ENCODE assay signal across 1 cellular context in the genomic region with DNA sequence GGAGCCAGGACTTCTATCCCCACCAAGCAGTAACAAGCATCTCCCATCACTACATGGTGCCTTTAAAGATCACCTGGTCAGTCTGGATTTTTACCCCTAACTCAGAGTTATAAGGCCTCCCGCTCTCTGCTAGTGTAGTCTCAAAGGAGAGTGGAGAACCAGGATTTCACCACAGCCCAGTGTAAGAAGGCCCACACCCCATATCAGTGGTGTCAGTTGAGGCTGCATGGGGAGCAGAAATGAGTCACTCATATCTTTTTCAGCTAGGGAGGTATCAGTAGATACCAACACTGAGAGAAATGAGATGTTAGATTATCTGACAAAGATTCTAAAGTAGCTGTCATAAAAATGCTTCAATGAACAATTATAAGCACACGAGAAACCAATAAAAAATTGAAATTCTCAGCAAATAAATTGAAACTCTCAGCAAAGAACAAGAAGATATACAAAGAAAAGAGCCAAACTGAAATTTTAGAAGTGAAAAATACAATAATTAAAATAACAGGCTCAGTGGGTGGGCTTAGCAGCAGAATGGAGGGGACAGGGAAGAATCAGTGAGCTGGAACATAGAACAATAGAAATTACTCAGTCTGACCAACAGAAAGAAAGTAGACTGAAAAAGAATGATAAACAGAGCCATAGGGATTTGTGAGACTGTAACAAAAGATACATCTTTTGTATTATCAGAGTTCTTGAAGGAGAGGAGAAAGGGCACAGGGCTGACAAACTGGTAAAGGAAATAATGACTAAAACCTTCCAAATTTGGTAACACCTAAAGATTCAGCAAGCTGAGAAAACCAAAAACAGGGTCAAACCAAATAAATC.
A peak's percentile ranks its signal among the peaks of the same experiment; 100 is the strongest.
TF ChIP-seq lines count a peak whose summit lies in the region.

No MANE protein-coding gene starts in this region.

TF ChIP-seq in K562, 482 proteins besides CTCF, POLR2A, EP300 and RAD21 (continued from another document and continues in another):
- TF ChIP-seq, protein P1, sequence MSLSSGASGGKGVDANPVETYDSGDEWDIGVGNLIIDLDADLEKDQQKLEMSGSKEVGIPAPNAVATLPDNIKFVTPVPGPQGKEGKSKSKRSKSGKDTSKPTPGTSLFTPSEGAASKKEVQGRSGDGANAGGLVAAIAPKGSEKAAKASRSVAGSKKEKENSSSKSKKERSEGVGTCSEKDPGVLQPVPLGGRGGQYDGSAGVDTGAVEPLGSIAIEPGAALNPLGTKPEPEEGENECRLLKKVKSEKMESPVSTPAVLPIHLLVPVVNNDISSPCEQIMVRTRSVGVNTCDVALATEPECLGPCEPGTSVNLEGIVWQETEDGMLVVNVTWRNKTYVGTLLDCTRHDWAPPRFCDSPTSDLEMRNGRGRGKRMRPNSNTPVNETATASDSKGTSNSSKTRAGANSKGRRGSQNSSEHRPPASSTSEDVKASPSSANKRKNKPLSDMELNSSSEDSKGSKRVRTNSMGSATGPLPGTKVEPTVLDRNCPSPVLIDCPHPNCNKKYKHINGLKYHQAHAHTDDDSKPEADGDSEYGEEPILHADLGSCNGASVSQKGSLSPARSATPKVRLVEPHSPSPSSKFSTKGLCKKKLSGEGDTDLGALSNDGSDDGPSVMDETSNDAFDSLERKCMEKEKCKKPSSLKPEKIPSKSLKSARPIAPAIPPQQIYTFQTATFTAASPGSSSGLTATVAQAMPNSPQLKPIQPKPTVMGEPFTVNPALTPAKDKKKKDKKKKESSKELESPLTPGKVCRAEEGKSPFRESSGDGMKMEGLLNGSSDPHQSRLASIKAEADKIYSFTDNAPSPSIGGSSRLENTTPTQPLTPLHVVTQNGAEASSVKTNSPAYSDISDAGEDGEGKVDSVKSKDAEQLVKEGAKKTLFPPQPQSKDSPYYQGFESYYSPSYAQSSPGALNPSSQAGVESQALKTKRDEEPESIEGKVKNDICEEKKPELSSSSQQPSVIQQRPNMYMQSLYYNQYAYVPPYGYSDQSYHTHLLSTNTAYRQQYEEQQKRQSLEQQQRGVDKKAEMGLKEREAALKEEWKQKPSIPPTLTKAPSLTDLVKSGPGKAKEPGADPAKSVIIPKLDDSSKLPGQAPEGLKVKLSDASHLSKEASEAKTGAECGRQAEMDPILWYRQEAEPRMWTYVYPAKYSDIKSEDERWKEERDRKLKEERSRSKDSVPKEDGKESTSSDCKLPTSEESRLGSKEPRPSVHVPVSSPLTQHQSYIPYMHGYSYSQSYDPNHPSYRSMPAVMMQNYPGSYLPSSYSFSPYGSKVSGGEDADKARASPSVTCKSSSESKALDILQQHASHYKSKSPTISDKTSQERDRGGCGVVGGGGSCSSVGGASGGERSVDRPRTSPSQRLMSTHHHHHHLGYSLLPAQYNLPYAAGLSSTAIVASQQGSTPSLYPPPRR (CRISPR knock-in tag; IDR thresholded peaks at IDR 0.05; ENCODE audit: borderline replicate concordance): no peak
- TF ChIP-seq, protein P2, sequence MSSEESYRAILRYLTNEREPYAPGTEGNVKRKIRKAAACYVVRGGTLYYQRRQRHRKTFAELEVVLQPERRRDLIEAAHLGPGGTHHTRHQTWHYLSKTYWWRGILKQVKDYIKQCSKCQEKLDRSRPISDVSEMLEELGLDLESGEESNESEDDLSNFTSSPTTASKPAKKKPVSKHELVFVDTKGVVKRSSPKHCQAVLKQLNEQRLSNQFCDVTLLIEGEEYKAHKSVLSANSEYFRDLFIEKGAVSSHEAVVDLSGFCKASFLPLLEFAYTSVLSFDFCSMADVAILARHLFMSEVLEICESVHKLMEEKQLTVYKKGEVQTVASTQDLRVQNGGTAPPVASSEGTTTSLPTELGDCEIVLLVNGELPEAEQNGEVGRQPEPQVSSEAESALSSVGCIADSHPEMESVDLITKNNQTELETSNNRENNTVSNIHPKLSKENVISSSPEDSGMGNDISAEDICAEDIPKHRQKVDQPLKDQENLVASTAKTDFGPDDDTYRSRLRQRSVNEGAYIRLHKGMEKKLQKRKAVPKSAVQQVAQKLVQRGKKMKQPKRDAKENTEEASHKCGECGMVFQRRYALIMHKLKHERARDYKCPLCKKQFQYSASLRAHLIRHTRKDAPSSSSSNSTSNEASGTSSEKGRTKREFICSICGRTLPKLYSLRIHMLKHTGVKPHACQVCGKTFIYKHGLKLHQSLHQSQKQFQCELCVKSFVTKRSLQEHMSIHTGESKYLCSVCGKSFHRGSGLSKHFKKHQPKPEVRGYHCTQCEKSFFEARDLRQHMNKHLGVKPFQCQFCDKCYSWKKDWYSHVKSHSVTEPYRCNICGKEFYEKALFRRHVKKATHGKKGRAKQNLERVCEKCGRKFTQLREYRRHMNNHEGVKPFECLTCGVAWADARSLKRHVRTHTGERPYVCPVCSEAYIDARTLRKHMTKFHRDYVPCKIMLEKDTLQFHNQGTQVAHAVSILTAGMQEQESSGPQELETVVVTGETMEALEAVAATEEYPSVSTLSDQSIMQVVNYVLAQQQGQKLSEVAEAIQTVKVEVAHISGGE (CRISPR knock-in tag; IDR thresholded peaks at IDR 0.05): peak in 1 of 3 experiments; percentile 31; a peak in 1 of 6 replicates
- TF ChIP-seq RBM15 (IDR thresholded peaks at IDR 0.05; ENCODE audit: insufficient read depth, low read length) (no peak), MECOM (CRISPR knock-in tag; IDR thresholded peaks at IDR 0.05) (no peak), ZNF263 (CRISPR knock-in tag; IDR thresholded peaks at IDR 0.05; ENCODE audit: borderline replicate concordance) (no peak), PURB (CRISPR knock-in tag; IDR thresholded peaks at IDR 0.05; ENCODE audit: low read depth) (no peak), ZNF668 (CRISPR knock-in tag; IDR thresholded peaks at IDR 0.05) (no peak), GATAD2B (IDR thresholded peaks at IDR 0.05; ENCODE audit: borderline replicate concordance) (peak; percentile 76; the same call in 1 of the 2 replicates), BRF1 (IDR thresholded peaks at IDR 0.05; ENCODE audit: borderline replicate concordance, extremely low read depth, insufficient read length) (no peak), GTF2F1 (IDR thresholded peaks at IDR 0.05; ENCODE audit: low read depth, low read length) (no peak), POLR3G (IDR thresholded peaks at IDR 0.05; ENCODE audit: extremely low read depth, insufficient read length, insufficient replicate concordance) (no peak), EWSR1 (IDR thresholded peaks at IDR 0.05; ENCODE audit: borderline replicate concordance, low read depth, partially characterized antibody) (no peak), ZKSCAN8 (CRISPR knock-in tag; IDR thresholded peaks at IDR 0.05) (no peak), BRCA1 (IDR thresholded peaks at IDR 0.05) (no peak), BRCA1 (CRISPR knock-in tag; IDR thresholded peaks at IDR 0.05) (no peak), ETV5 (CRISPR knock-in tag; IDR thresholded peaks at IDR 0.05; ENCODE audit: low read depth) (no peak), NR2F6 (CRISPR knock-in tag; IDR thresholded peaks at IDR 0.05) (no peak), ZNF589 (CRISPR knock-in tag; IDR thresholded peaks at IDR 0.05; ENCODE audit: low read depth) (no peak; the same call in 1 of the 2 replicates), MBD2 (IDR thresholded peaks at IDR 0.05; ENCODE audit: borderline replicate concordance, low read depth) (0 out of 2 replicates have a peak, but pooled peaks have one; percentile 53), KDM1A (IDR thresholded peaks at IDR 0.05) (peak; percentile 76; a peak in 3 of 4 replicates), BRD4 (IDR thresholded peaks at IDR 0.05) (no peak), STAG1 (CRISPR knock-in tag; IDR thresholded peaks at IDR 0.05; ENCODE audit: borderline replicate concordance) (no peak), ZBTB17 (CRISPR knock-in tag; IDR thresholded peaks at IDR 0.05) (no peak), CBFB (CRISPR knock-in tag; IDR thresholded peaks at IDR 0.05) (no peak)
- TF ChIP-seq, protein P3, sequence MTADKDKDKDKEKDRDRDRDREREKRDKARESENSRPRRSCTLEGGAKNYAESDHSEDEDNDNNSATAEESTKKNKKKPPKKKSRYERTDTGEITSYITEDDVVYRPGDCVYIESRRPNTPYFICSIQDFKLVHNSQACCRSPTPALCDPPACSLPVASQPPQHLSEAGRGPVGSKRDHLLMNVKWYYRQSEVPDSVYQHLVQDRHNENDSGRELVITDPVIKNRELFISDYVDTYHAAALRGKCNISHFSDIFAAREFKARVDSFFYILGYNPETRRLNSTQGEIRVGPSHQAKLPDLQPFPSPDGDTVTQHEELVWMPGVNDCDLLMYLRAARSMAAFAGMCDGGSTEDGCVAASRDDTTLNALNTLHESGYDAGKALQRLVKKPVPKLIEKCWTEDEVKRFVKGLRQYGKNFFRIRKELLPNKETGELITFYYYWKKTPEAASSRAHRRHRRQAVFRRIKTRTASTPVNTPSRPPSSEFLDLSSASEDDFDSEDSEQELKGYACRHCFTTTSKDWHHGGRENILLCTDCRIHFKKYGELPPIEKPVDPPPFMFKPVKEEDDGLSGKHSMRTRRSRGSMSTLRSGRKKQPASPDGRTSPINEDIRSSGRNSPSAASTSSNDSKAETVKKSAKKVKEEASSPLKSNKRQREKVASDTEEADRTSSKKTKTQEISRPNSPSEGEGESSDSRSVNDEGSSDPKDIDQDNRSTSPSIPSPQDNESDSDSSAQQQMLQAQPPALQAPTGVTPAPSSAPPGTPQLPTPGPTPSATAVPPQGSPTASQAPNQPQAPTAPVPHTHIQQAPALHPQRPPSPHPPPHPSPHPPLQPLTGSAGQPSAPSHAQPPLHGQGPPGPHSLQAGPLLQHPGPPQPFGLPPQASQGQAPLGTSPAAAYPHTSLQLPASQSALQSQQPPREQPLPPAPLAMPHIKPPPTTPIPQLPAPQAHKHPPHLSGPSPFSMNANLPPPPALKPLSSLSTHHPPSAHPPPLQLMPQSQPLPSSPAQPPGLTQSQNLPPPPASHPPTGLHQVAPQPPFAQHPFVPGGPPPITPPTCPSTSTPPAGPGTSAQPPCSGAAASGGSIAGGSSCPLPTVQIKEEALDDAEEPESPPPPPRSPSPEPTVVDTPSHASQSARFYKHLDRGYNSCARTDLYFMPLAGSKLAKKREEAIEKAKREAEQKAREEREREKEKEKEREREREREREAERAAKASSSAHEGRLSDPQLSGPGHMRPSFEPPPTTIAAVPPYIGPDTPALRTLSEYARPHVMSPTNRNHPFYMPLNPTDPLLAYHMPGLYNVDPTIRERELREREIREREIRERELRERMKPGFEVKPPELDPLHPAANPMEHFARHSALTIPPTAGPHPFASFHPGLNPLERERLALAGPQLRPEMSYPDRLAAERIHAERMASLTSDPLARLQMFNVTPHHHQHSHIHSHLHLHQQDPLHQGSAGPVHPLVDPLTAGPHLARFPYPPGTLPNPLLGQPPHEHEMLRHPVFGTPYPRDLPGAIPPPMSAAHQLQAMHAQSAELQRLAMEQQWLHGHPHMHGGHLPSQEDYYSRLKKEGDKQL (CRISPR knock-in tag; IDR thresholded peaks at IDR 0.05; ENCODE audit: borderline replicate concordance): no peak
- TF ChIP-seq, protein P4, sequence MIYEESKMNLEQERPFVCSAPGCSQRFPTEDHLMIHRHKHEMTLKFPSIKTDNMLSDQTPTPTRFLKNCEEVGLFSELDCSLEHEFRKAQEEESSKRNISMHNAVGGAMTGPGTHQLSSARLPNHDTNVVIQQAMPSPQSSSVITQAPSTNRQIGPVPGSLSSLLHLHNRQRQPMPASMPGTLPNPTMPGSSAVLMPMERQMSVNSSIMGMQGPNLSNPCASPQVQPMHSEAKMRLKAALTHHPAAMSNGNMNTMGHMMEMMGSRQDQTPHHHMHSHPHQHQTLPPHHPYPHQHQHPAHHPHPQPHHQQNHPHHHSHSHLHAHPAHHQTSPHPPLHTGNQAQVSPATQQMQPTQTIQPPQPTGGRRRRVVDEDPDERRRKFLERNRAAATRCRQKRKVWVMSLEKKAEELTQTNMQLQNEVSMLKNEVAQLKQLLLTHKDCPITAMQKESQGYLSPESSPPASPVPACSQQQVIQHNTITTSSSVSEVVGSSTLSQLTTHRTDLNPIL (CRISPR knock-in tag; IDR thresholded peaks at IDR 0.05): no peak
- TF ChIP-seq, protein P5, sequence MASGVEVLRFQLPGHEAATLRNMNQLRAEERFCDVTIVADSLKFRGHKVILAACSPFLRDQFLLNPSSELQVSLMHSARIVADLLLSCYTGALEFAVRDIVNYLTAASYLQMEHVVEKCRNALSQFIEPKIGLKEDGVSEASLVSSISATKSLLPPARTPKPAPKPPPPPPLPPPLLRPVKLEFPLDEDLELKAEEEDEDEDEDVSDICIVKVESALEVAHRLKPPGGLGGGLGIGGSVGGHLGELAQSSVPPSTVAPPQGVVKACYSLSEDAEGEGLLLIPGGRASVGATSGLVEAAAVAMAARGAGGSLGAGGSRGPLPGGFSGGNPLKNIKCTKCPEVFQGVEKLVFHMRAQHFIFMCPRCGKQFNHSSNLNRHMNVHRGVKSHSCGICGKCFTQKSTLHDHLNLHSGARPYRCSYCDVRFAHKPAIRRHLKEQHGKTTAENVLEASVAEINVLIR (CRISPR knock-in tag; IDR thresholded peaks at IDR 0.05): no peak
- TF ChIP-seq, protein P6, sequence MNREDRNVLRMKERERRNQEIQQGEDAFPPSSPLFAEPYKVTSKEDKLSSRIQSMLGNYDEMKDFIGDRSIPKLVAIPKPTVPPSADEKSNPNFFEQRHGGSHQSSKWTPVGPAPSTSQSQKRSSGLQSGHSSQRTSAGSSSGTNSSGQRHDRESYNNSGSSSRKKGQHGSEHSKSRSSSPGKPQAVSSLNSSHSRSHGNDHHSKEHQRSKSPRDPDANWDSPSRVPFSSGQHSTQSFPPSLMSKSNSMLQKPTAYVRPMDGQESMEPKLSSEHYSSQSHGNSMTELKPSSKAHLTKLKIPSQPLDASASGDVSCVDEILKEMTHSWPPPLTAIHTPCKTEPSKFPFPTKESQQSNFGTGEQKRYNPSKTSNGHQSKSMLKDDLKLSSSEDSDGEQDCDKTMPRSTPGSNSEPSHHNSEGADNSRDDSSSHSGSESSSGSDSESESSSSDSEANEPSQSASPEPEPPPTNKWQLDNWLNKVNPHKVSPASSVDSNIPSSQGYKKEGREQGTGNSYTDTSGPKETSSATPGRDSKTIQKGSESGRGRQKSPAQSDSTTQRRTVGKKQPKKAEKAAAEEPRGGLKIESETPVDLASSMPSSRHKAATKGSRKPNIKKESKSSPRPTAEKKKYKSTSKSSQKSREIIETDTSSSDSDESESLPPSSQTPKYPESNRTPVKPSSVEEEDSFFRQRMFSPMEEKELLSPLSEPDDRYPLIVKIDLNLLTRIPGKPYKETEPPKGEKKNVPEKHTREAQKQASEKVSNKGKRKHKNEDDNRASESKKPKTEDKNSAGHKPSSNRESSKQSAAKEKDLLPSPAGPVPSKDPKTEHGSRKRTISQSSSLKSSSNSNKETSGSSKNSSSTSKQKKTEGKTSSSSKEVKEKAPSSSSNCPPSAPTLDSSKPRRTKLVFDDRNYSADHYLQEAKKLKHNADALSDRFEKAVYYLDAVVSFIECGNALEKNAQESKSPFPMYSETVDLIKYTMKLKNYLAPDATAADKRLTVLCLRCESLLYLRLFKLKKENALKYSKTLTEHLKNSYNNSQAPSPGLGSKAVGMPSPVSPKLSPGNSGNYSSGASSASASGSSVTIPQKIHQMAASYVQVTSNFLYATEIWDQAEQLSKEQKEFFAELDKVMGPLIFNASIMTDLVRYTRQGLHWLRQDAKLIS (CRISPR knock-in tag; IDR thresholded peaks at IDR 0.05): no peak
- TF ChIP-seq, protein P7, sequence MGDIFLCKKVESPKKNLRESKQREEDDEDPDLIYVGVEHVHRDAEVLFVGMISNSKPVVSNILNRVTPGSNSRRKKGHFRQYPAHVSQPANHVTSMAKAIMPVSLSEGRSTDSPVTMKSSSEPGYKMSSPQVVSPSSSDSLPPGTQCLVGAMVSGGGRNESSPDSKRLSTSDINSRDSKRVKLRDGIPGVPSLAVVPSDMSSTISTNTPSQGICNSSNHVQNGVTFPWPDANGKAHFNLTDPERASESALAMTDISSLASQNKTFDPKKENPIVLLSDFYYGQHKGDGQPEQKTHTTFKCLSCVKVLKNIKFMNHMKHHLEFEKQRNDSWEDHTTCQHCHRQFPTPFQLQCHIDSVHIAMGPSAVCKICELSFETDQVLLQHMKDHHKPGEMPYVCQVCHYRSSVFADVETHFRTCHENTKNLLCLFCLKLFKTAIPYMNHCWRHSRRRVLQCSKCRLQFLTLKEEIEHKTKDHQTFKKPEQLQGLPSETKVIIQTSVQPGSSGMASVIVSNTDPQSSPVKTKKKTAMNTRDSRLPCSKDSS (IDR thresholded peaks at IDR 0.05; ENCODE audit: low read depth, partially characterized antibody): no peak
